13 cellular contexts compared by ENCODE assay signal in the genomic region with DNA sequence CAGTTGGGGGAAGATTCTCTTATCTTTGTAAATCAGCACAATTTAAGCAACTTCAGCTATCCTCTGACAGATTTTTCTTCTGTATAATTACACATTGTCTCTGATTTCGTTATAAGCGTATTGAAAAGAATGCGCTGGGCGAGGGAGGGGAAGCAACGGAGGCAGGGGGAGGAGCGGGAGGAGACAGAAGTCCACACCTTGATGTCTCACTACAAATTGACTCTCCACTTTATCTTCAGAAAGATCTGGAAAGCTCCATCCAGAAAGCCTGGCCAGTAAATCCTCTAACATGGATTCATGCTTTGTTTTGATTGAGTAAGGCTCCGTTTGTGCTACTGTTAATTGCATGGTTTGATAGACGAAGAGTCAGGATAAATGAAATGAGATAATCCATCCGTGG.
"Had no signal": no experiment of that assay in that cellular context is flagged by ENCODE, and none has a peak within 500 bp of the region (broad histone marks: within the 10 kb centered on the region; RNA-seq: fewer than 3 reads in every experiment).

No MANE protein-coding gene starts in this region.

- H3K4me1 ChIP-seq: esophagus squamous epithelium, lower lobe of right lung, pancreas, sigmoid colon had no signal

- FAIRE-seq: pancreas, urothelium cell line had no signal

- H3K4me3 ChIP-seq: esophagus squamous epithelium, lower lobe of right lung, pancreas, sigmoid colon had no signal

- H3K27ac ChIP-seq: esophagus squamous epithelium, lower lobe of right lung, pancreas, sigmoid colon had no signal

- H3K36me3 ChIP-seq: esophagus squamous epithelium, lower lobe of right lung, pancreas, sigmoid colon had no signal

- DNase-seq: activated CD4-positive, alpha-beta T cell treated with anti-CD3 and anti-CD28 coated beads, Interleukin-2, amount 50 U/mL, for 1 hour; activated naive CD4-positive, alpha-beta T cell treated with anti-CD3 and anti-CD28 coated beads, Interleukin-2, amount 50 U/mL, for 16 hours; activated T-cell treated with anti-CD3 and anti-CD28 coated beads for 4 hours; esophagus squamous epithelium; glutamatergic neuron; lower lobe of right lung; naive thymus-derived CD4-positive, alpha-beta T cell; pancreas; sigmoid colon; stimulated activated CD4-positive, alpha-beta T cell treated with anti-CD3 and anti-CD28 coated beads, Interleukin-2, amount 100 ng/mL, for 24 hours had no signal

- ATAC-seq: activated CD4-positive, CD25-positive, alpha-beta regulatory T cell treated with anti-CD3 and anti-CD28 coated beads, Interleukin-2, amount 50 U/mL, for 24 hours; activated T-helper 17 cell treated with anti-CD3 and anti-CD28 coated beads, Interleukin-2, amount 50 U/mL, for 72 hours; lower lobe of right lung; naive thymus-derived CD4-positive, alpha-beta T cell; pancreas had no signal

- H3K27me3 ChIP-seq: esophagus squamous epithelium, pancreas, sigmoid colon had no signal

- H3K9me3 ChIP-seq: pancreas had no signal
